ENCODE assay signal across 23 cellular contexts in the genomic region with DNA sequence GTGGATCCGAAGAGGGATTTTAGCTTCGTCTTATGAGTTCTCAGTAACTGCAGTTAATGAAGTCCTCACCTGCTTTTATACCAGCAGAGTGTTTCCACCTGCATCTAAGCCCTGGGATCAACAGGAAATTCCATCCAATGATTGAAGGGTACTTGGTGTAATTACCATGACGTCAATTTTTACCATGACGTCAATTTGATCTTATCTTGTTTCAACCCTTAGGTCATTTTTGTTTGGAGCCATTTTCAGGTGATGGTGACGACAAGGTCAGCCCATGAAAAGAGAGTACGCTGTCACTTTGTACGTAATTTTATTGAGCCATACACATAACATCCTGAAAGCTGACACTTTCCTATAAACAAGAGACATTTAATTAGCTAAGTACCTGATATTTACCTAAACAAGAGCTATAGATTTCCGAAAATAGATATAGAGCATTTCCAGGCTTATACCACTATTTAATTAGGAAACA. TPM values are rescaled to one million over a fixed set of nuclear protein-coding genes. Genes with fewer than 3 reads are reported as not detected.
"Had no signal": no experiment of that assay in that cellular context is flagged by ENCODE, and none has a peak within 500 bp of the region (broad histone marks: within the 10 kb centered on the region; RNA-seq: fewer than 3 reads in every experiment).

A gene (minus strand): TSS at position 51 of the 472 bp plus-strand sequence. CDS start 6,906 bp downstream, outside the sequence.

- H3K9me3 Mint-ChIP-seq: activated CD4-positive, alpha-beta memory T cell treated with anti-CD3 and anti-CD28 coated beads for 36 hours; activated naive CD4-positive, alpha-beta T cell treated with anti-CD3 and anti-CD28 coated beads, Interleukin-2, amount 10 ng/mL, durations not matched to agents 7 days and 5 days; activated T-helper 2 cell treated with anti-CD3 and anti-CD28 coated beads, Interferon-gamma antibody, Interleukin-2, Interleukin-4, amounts not matched to agents 10 μg/mL and 5 μg/mL and 100 μg/mL, durations not matched to agents 14 hours and 24 hours and 36 hours; neural crest cell had no signal

- H3K4me1 Mint-ChIP-seq: activated naive CD4-positive, alpha-beta T cell treated with anti-CD3 and anti-CD28 coated beads, Interleukin-2, amount 10 ng/mL, durations not matched to agents 7 days and 5 days; neural crest cell had no signal

- FAIRE-seq: endometrium had no signal

- H3K79me2 ChIP-seq: hepatocyte had no signal

- H3K27ac Mint-ChIP-seq: activated CD4-positive, alpha-beta memory T cell treated with anti-CD3 and anti-CD28 coated beads for 36 hours; activated CD4-positive, alpha-beta T cell treated with anti-CD3 and anti-CD28 coated beads for 36 hours; activated CD8-positive, alpha-beta memory T cell treated with anti-CD3 and anti-CD28 coated beads, Interleukin-2, amount 10 ng/mL, durations not matched to agents 7 days and 5 days; activated naive CD4-positive, alpha-beta T cell treated with anti-CD3 and anti-CD28 coated beads, Interleukin-2, amount 10 ng/mL, durations not matched to agents 7 days and 5 days; activated T-helper 2 cell treated with anti-CD3 and anti-CD28 coated beads, Interferon-gamma antibody, Interleukin-2, Interleukin-4, amounts not matched to agents 10 μg/mL and 5 μg/mL and 100 μg/mL, durations not matched to agents 14 hours and 24 hours and 36 hours had no signal

- H3K27ac ChIP-seq: cardiac muscle cell, hepatocyte, spleen, stomach, testis had no signal

- H3K4me2 ChIP-seq: hepatocyte had no signal

- H3K9me3 ChIP-seq: spleen, stomach, testis had no signal

- H3K36me3 ChIP-seq: cardiac muscle cell, spleen, stomach had no signal

- DNase-seq: activated CD4-positive, alpha-beta memory T cell treated with anti-CD3 and anti-CD28 coated beads for 36 hours; activated CD4-positive, alpha-beta T cell treated with anti-CD3 and anti-CD28 coated beads for 36 hours; activated CD8-positive, alpha-beta memory T cell treated with anti-CD3 and anti-CD28 coated beads, Interleukin-2, amount 10 ng/mL, durations not matched to agents 7 days and 5 days; activated naive CD4-positive, alpha-beta T cell treated with anti-CD3 and anti-CD28 coated beads, Interleukin-2, amount 10 ng/mL, durations not matched to agents 7 days and 5 days; activated T-cell treated with anti-CD3 and anti-CD28 coated beads, Interleukin-2, amount 50 U/mL, for 1 hour; islet precursor cell; spleen; stimulated activated CD4-positive, alpha-beta T cell treated with anti-CD3 and anti-CD28 coated beads, Interleukin-2, amount 100 ng/mL, for 24 hours; stomach; testis had no signal

- H3K4me3 ChIP-seq: cardiac muscle cell, hepatocyte, spleen, stomach, testis had no signal

- H3K27me3 ChIP-seq: cardiac muscle cell, testis had no signal

- H3K36me3 Mint-ChIP-seq: activated CD4-positive, alpha-beta memory T cell treated with anti-CD3 and anti-CD28 coated beads for 36 hours; activated CD8-positive, alpha-beta memory T cell treated with anti-CD3 and anti-CD28 coated beads, Interleukin-2, amount 10 ng/mL, durations not matched to agents 7 days and 5 days; activated naive CD4-positive, alpha-beta T cell treated with anti-CD3 and anti-CD28 coated beads, Interleukin-2, amount 10 ng/mL, durations not matched to agents 7 days and 5 days had no signal

- H3K4me1 ChIP-seq: testis had no signal

- H3K4me3 Mint-ChIP-seq: activated CD4-positive, alpha-beta memory T cell treated with anti-CD3 and anti-CD28 coated beads for 36 hours; activated CD4-positive, alpha-beta T cell treated with anti-CD3 and anti-CD28 coated beads for 36 hours; activated CD8-positive, alpha-beta memory T cell treated with anti-CD3 and anti-CD28 coated beads, Interleukin-2, amount 10 ng/mL, durations not matched to agents 7 days and 5 days; activated naive CD4-positive, alpha-beta T cell treated with anti-CD3 and anti-CD28 coated beads, Interleukin-2, amount 10 ng/mL, durations not matched to agents 7 days and 5 days; neural crest cell had no signal

- H2AFZ ChIP-seq: hepatocyte had no signal

RNA-seq across cellular contexts. Expression of the gene that starts here (rescaled TPM):
- total RNA-seq: activated CD4-positive, alpha-beta memory T cell treated with anti-CD3 and anti-CD28 coated beads for 36 hours; activated CD4-positive, alpha-beta T cell treated with anti-CD3 and anti-CD28 coated beads for 36 hours; activated CD8-positive, alpha-beta memory T cell treated with anti-CD3 and anti-CD28 coated beads, Interleukin-2, amount 10 ng/mL, durations not matched to agents 7 days and 5 days; cardiac muscle cell; esophagus mucosa; fibroblast of villous mesenchyme; glomerular endothelial cell; lung microvascular endothelial cell; neural crest cell; osteocyte; pulmonary artery endothelial cell; sciatic nerve; spleen; stomach; testis; ureter had no signal
- polyA plus RNA-seq: spleen, stomach had no signal
